In genomic region chr14:61526405-61527312, GRCh38 we compare ENCODE assay signal across 1 cellular context.
A peak's percentile ranks its signal among the peaks of the same experiment; 100 is the strongest.
TF ChIP-seq lines count a peak whose summit lies in the region.

No MANE protein-coding gene starts in this region.

TF ChIP-seq in HepG2, 621 proteins besides CTCF, POLR2A, EP300 and RAD21 (continued from another document and continues in another):
- TF ChIP-seq WIZ (CRISPR knock-in tag; IDR thresholded peaks at IDR 0.05) (no peak), ZNF569 (CRISPR knock-in tag; IDR thresholded peaks at IDR 0.05; ENCODE audit: borderline replicate concordance) (no peak), ZSCAN9 (CRISPR knock-in tag; IDR thresholded peaks at IDR 0.05; ENCODE audit: borderline replicate concordance) (peak; percentile 35; the same call in 1 of the 2 replicates), PBX2 (CRISPR knock-in tag; IDR thresholded peaks at IDR 0.05) (no peak), ZNF138 (CRISPR knock-in tag; IDR thresholded peaks at IDR 0.05; ENCODE audit: low read depth) (peak; percentile 53; the same call in 1 of the 2 replicates), DNMT1 (CRISPR knock-in tag; IDR thresholded peaks at IDR 0.05) (no peak), ZNF552 (CRISPR knock-in tag; IDR thresholded peaks at IDR 0.05; ENCODE audit: borderline replicate concordance) (no peak), TBL1XR1 (IDR thresholded peaks at IDR 0.05; ENCODE audit: borderline replicate concordance, low read length, partially characterized antibody) (no peak), HES4 (CRISPR knock-in tag; IDR thresholded peaks at IDR 0.05; ENCODE audit: borderline replicate concordance) (no peak), ZFAT (CRISPR knock-in tag; conservative IDR thresholded peaks at IDR 0.05) (no peak), HHEX (CRISPR knock-in tag; IDR thresholded peaks at IDR 0.05) (no peak), PRDM4 (CRISPR knock-in tag; IDR thresholded peaks at IDR 0.05; ENCODE audit: borderline replicate concordance) (no peak), NR2F2 (IDR thresholded peaks at IDR 0.05; ENCODE audit: borderline replicate concordance, low read depth) (no peak), ZNF878 (CRISPR knock-in tag; IDR thresholded peaks at IDR 0.05) (0 out of 2 replicates have a peak, but pooled peaks have one; percentile 24), NFIC (IDR thresholded peaks at IDR 0.05; ENCODE audit: low read length) (peak; percentile 55; the same call in 1 of the 2 replicates), TCF7 (IDR thresholded peaks at IDR 0.05; ENCODE audit: low read depth) (peak; percentile 35; the same call in 1 of the 2 replicates), ARID5B (CRISPR knock-in tag; IDR thresholded peaks at IDR 0.05) (peak; percentile 85), SIX1 (CRISPR knock-in tag; IDR thresholded peaks at IDR 0.05; ENCODE audit: borderline replicate concordance) (no peak; the same call in 1 of the 2 replicates), GABPB1 (CRISPR knock-in tag; IDR thresholded peaks at IDR 0.05) (no peak), ZNF670 (CRISPR knock-in tag; IDR thresholded peaks at IDR 0.05; ENCODE audit: borderline replicate concordance) (no peak), ZNF775 (CRISPR knock-in tag; IDR thresholded peaks at IDR 0.05; ENCODE audit: borderline replicate concordance) (no peak), HDAC1 (CRISPR knock-in tag; IDR thresholded peaks at IDR 0.05) (no peak), THAP8 (CRISPR knock-in tag; IDR thresholded peaks at IDR 0.05; ENCODE audit: borderline replicate concordance) (no peak), HNRNPL (IDR thresholded peaks at IDR 0.05; ENCODE audit: low read depth, low read length) (peak; percentile 98), SNAPC5 (CRISPR knock-in tag; IDR thresholded peaks at IDR 0.05; ENCODE audit: borderline replicate concordance) (no peak), ARNTL (CRISPR knock-in tag; IDR thresholded peaks at IDR 0.05) (no peak), SUZ12 (IDR thresholded peaks at IDR 0.05; ENCODE audit: low read depth, low read length) (no peak), TEAD2 (CRISPR knock-in tag; IDR thresholded peaks at IDR 0.05) (no peak), CEBPG (CRISPR knock-in tag; IDR thresholded peaks at IDR 0.05) (peak; percentile 28; the same call in 1 of the 2 replicates), SOX6 (IDR thresholded peaks at IDR 0.05) (no peak), SOX6 (CRISPR knock-in tag; IDR thresholded peaks at IDR 0.05) (peak; percentile 82), ZNF367 (CRISPR knock-in tag; IDR thresholded peaks at IDR 0.05; ENCODE audit: borderline replicate concordance) (no peak), ZGPAT (CRISPR knock-in tag; IDR thresholded peaks at IDR 0.05) (peak; percentile 82; the same call in 1 of the 2 replicates), ZNF704 (CRISPR knock-in tag; IDR thresholded peaks at IDR 0.05; ENCODE audit: borderline replicate concordance) (0 out of 2 replicates have a peak, but pooled peaks have one; percentile 58), SOX13 (IDR thresholded peaks at IDR 0.05) (no peak), SOX13 (CRISPR knock-in tag; conservative IDR thresholded peaks at IDR 0.05 in 1 of 2, IDR thresholded peaks at IDR 0.05 in 1 of 2) (peak in 1 of 2 experiments; percentile 71; a peak in 2 of 4 replicates)
- TF ChIP-seq, protein P1, sequence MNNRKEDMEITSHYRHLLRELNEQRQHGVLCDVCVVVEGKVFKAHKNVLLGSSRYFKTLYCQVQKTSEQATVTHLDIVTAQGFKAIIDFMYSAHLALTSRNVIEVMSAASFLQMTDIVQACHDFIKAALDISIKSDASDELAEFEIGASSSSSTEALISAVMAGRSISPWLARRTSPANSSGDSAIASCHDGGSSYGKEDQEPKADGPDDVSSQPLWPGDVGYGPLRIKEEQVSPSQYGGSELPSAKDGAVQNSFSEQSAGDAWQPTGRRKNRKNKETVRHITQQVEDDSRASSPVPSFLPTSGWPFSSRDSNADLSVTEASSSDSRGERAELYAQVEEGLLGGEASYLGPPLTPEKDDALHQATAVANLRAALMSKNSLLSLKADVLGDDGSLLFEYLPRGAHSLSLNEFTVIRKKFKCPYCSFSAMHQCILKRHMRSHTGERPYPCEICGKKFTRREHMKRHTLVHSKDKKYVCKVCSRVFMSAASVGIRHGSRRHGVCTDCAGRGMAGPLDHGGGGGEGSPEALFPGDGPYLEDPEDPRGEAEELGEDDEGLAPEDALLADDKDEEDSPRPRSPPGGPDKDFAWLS (CRISPR knock-in tag; IDR thresholded peaks at IDR 0.05; ENCODE audit: borderline replicate concordance) = no peak
- TF ChIP-seq, protein P2, sequence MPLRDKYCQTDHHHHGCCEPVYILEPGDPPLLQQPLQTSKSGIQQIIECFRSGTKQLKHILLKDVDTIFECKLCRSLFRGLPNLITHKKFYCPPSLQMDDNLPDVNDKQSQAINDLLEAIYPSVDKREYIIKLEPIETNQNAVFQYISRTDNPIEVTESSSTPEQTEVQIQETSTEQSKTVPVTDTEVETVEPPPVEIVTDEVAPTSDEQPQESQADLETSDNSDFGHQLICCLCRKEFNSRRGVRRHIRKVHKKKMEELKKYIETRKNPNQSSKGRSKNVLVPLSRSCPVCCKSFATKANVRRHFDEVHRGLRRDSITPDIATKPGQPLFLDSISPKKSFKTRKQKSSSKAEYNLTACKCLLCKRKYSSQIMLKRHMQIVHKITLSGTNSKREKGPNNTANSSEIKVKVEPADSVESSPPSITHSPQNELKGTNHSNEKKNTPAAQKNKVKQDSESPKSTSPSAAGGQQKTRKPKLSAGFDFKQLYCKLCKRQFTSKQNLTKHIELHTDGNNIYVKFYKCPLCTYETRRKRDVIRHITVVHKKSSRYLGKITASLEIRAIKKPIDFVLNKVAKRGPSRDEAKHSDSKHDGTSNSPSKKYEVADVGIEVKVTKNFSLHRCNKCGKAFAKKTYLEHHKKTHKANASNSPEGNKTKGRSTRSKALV (CRISPR knock-in tag; IDR thresholded peaks at IDR 0.05) = no peak
- TF ChIP-seq, protein P3, sequence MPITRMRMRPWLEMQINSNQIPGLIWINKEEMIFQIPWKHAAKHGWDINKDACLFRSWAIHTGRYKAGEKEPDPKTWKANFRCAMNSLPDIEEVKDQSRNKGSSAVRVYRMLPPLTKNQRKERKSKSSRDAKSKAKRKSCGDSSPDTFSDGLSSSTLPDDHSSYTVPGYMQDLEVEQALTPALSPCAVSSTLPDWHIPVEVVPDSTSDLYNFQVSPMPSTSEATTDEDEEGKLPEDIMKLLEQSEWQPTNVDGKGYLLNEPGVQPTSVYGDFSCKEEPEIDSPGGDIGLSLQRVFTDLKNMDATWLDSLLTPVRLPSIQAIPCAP (CRISPR knock-in tag; IDR thresholded peaks at IDR 0.05; ENCODE audit: low read depth) = no peak
- TF ChIP-seq, protein P4, sequence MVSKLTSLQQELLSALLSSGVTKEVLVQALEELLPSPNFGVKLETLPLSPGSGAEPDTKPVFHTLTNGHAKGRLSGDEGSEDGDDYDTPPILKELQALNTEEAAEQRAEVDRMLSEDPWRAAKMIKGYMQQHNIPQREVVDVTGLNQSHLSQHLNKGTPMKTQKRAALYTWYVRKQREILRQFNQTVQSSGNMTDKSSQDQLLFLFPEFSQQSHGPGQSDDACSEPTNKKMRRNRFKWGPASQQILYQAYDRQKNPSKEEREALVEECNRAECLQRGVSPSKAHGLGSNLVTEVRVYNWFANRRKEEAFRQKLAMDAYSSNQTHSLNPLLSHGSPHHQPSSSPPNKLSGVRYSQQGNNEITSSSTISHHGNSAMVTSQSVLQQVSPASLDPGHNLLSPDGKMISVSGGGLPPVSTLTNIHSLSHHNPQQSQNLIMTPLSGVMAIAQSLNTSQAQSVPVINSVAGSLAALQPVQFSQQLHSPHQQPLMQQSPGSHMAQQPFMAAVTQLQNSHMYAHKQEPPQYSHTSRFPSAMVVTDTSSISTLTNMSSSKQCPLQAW (CRISPR knock-in tag; IDR thresholded peaks at IDR 0.05) = peak; percentile 75
- TF ChIP-seq, protein P5, sequence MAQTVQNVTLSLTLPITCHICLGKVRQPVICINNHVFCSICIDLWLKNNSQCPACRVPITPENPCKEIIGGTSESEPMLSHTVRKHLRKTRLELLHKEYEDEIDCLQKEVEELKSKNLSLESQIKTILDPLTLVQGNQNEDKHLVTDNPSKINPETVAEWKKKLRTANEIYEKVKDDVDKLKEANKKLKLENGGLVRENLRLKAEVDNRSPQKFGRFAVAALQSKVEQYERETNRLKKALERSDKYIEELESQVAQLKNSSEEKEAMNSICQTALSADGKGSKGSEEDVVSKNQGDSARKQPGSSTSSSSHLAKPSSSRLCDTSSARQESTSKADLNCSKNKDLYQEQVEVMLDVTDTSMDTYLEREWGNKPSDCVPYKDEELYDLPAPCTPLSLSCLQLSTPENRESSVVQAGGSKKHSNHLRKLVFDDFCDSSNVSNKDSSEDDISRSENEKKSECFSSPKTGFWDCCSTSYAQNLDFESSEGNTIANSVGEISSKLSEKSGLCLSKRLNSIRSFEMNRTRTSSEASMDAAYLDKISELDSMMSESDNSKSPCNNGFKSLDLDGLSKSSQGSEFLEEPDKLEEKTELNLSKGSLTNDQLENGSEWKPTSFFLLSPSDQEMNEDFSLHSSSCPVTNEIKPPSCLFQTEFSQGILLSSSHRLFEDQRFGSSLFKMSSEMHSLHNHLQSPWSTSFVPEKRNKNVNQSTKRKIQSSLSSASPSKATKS (CRISPR knock-in tag; IDR thresholded peaks at IDR 0.05) = no peak
